27 cellular contexts compared by ENCODE assay signal in the genomic region with DNA sequence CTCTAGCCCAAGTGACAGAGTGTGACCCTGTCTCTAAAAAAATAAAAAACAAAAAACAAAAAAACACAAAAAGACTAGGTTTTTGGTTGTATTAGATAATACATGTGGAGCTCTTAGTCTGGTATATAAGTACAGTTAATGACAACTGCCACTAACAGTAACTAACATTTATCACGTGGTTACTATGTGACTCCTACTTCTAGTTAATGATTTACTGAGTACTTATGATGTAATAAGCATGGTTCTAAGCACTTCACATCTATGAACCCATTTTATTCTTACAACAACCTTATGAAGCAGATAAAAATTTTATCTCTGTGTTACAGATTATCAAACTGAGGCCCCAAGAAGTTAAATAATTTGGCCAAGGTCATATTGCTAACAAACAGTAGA. TPM values are rescaled to one million over a fixed set of nuclear protein-coding genes. Genes with fewer than 3 reads are reported as not detected.
DNase-seq lines count a peak whose midpoint lies in the region; ATAC-seq and TF ChIP-seq lines count a peak whose summit lies in the region.
"Had no signal": no experiment of that assay in that cellular context is flagged by ENCODE, and none has a peak within 500 bp of the region (broad histone marks: within the 10 kb centered on the region; RNA-seq: fewer than 3 reads in every experiment).

No MANE protein-coding gene starts in this region.

- DNase-seq in ACHN = peak; percentile 35
- peak; percentile 64 for DNase-seq in kidney tubule cell (ENCODE audit: low spot score)
- DNase-seq in progenitor cell of endocrine pancreas (ENCODE audit: low spot score, unreplicated experiment) = no peak
- no peak for DNase-seq in glomerular visceral epithelial cell (ENCODE audit: extremely low spot score)
- DNase-seq: activated CD4-positive, alpha-beta T cell treated with anti-CD3 and anti-CD28 coated beads for 1 hour; activated CD8-positive, alpha-beta T cell treated with anti-CD3 and anti-CD28 coated beads for 36 hours; CD8-positive, alpha-beta T cell; colonic mucosa; endodermal cell; esophagus squamous epithelium; H7; immature natural killer cell; MM.1S; NCI-H1417; NCI-H2081 treated with DMSO at 0.1 percent for 48 hours; NCI-H82; stimulated activated naive CD4-positive, alpha-beta T cell; T-helper 17 cell; uterus had no signal

- no peak overlapping the region for H3K4me3 Mint-ChIP-seq in progenitor cell of endocrine pancreas (ENCODE audit: low read depth)
- H3K4me3 Mint-ChIP-seq: activated CD8-positive, alpha-beta T cell treated with anti-CD3 and anti-CD28 coated beads for 36 hours; CD8-positive, alpha-beta T cell; endodermal cell; immature natural killer cell; T-helper 17 cell had no signal

- H3K9me3 Mint-ChIP-seq in progenitor cell of endocrine pancreas (ENCODE audit: low read depth) = no peaks in the 10 kb centered on the region
- H3K9me3 Mint-ChIP-seq: activated CD8-positive, alpha-beta T cell treated with anti-CD3 and anti-CD28 coated beads for 36 hours; activated naive CD4-positive, alpha-beta T cell treated with anti-CD3 and anti-CD28 coated beads, Interleukin-2, amount 50 U/mL, for 72 hours; activated T-helper 2 cell treated with anti-CD3 and anti-CD28 coated beads, Interferon-gamma antibody, Interleukin-2, Interleukin-4, amounts not matched to agents 10 μg/mL and 5 μg/mL and 100 μg/mL, durations not matched to agents 14 hours and 24 hours and 36 hours; CD8-positive, alpha-beta T cell; endodermal cell; immature natural killer cell had no signal

- no peaks in the 10 kb centered on the region for H3K36me3 Mint-ChIP-seq in progenitor cell of endocrine pancreas (ENCODE audit: insufficient read depth)
- H3K36me3 Mint-ChIP-seq: activated naive CD4-positive, alpha-beta T cell treated with anti-CD3 and anti-CD28 coated beads, Interleukin-2, amount 50 U/mL, for 72 hours; CD8-positive, alpha-beta T cell; immature natural killer cell had no signal

- TF ChIP-seq CTCF in progenitor cell of endocrine pancreas (IDR thresholded peaks at IDR 0.05; ENCODE audit: unreplicated experiment) = no peak

- peak; percentile 56 for ATAC-seq in GM21786 (IDR thresholded peaks at IDR 0.05; ENCODE audit: unreplicated experiment)
- peak; percentile 51 for ATAC-seq in HG03521 (IDR thresholded peaks at IDR 0.05; ENCODE audit: unreplicated experiment)
- ATAC-seq in HG02623 (IDR thresholded peaks at IDR 0.05; ENCODE audit: unreplicated experiment) = no peak
- no peak for ATAC-seq in HG02571 (IDR thresholded peaks at IDR 0.05; ENCODE audit: unreplicated experiment)
- ATAC-seq: activated CD8-positive, alpha-beta T cell treated with anti-CD3 and anti-CD28 coated beads for 36 hours; activated naive CD4-positive, alpha-beta T cell treated with anti-CD3 and anti-CD28 coated beads, Interleukin-2, amount 50 U/mL, for 72 hours; CD8-positive, alpha-beta T cell; T-helper 17 cell had no signal

- H3K4me1 Mint-ChIP-seq in progenitor cell of endocrine pancreas (ENCODE audit: low read depth) = peaks cover 4% of the 10 kb centered on the region
- H3K4me1 Mint-ChIP-seq: immature natural killer cell had no signal

- H3K27me3 Mint-ChIP-seq in progenitor cell of endocrine pancreas = no peaks in the 10 kb centered on the region

- H3K27ac Mint-ChIP-seq in progenitor cell of endocrine pancreas = no peak overlapping the region
- H3K27ac Mint-ChIP-seq: activated CD8-positive, alpha-beta T cell treated with anti-CD3 and anti-CD28 coated beads for 36 hours; activated naive CD4-positive, alpha-beta T cell treated with anti-CD3 and anti-CD28 coated beads, Interleukin-2, amount 50 U/mL, for 72 hours; activated T-helper 2 cell treated with anti-CD3 and anti-CD28 coated beads, Interferon-gamma antibody, Interleukin-2, Interleukin-4, amounts not matched to agents 10 μg/mL and 5 μg/mL and 100 μg/mL, durations not matched to agents 14 hours and 24 hours and 36 hours; CD8-positive, alpha-beta T cell; endodermal cell; immature natural killer cell; T-helper 17 cell had no signal

- in situ Hi-C loops in ACHN (cut with HindIII; ENCODE audit: low pct_ligation_motif_present, low pct_unique_long_range_greater_than_20kb, low sequenced_read_pairs) = no loop called here

RNA-seq across cellular contexts. Expression of a gene that starts 6.1 kb away (rescaled TPM):
- total RNA-seq in progenitor cell of endocrine pancreas = 69.1 and 78.1 TPM in 2 replicates
- total RNA-seq: CD8-positive, alpha-beta T cell; left ventricle myocardium superior; T-helper 17 cell; thoracic aorta had no signal

RNA-seq across cellular contexts. Expression of a gene that starts 39.9 kb away (rescaled TPM):
- 39.8 and 44.2 TPM in 2 replicates for total RNA-seq in progenitor cell of endocrine pancreas

Comparison
In these comparisons a context has a peak if more than half of its experiments do, and no peak if none do; other contexts are left out.
1. DNase-seq: peak in ACHN (single experiment) and kidney tubule cell (single experiment); none in progenitor cell of endocrine pancreas (single experiment) and glomerular visceral epithelial cell (single experiment).
2. ATAC-seq: peak in GM21786 (single experiment) and HG03521 (single experiment); none in HG02623 (single experiment) and HG02571 (single experiment).